Comparison of ENCODE assay signal across 11 cellular contexts in the genomic region with DNA sequence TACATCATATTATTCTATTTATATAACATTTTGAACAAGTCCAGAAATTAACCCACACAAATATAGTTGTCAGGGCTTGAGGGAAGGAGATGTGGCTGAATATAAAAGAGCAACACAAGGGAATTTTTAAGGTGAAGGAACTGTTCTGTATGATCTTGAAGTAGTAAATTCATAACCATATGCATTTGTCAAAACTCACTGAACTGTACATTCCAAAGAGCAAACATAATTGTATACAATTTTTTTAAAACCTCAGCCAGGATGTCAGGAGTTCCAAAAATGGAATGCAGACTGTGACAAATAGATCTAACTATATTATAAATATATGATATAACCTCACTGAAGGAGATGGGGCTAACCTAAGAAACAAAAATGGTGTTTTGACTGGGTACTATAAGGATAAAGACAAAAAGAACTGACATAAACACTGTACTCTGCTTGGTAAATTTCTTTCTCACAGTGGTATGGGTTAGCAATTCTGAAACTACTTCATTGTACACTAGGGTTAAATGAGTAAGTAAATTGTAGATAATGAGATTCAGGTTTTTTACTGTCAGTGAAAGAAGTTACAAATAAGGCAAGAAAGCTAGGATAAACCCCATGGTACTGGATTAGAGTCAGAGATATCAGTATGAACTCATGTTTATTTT. TPM values are rescaled to one million over a fixed set of nuclear protein-coding genes. Genes with fewer than 3 reads are reported as not detected.
A peak's percentile ranks its signal among the peaks of the same experiment; 100 is the strongest.
DNase-seq lines count a peak whose midpoint lies in the region; ATAC-seq and TF ChIP-seq lines count a peak whose summit lies in the region.
"Had no signal": no experiment of that assay in that cellular context is flagged by ENCODE, and none has a peak within 500 bp of the region (broad histone marks: within the 10 kb centered on the region; RNA-seq: fewer than 3 reads in every experiment).

No MANE protein-coding gene starts in this region.

- no peak for TF ChIP-seq CTCF in GM13976 (IDR thresholded peaks at IDR 0.05; ENCODE audit: borderline replicate concordance, control extremely low read depth, extremely low read depth, insufficient read depth, missing control alignments)
- no peak for TF ChIP-seq CTCF in spleen (IDR thresholded peaks at IDR 0.05 in 8 of 11, conservative IDR thresholded peaks at IDR 0.05 in 3 of 11)

- peak; percentile 31 for DNase-seq in GM13976 (ENCODE audit: low spot score)
- no peak for DNase-seq in T-helper 17 cell
- DNase-seq in CD1c-positive myeloid dendritic cell (ENCODE audit: extremely low spot score): no peak
- no peak for DNase-seq in NCI-H2081 (lab: John Stamatoyannopoulos, UW)
- no peak for DNase-seq in G401 (ENCODE audit: low spot score)
- no peak for DNase-seq in spleen
- DNase-seq: activated effector memory CD4-positive, alpha-beta T cell treated with anti-CD3 and anti-CD28 coated beads, Interleukin-2, amount 50 U/mL, for 16 hours; NCI-H2029 treated with DMSO at 0.1 percent for 48 hours had no signal

- H3K9me3 ChIP-seq in T-helper 17 cell (ENCODE audit: control insufficient read depth, low read length, poor library complexity, severe bottlenecking) (no peaks in the 10 kb centered on the region), spleen (no peaks in the 10 kb centered on the region)
- H3K9me3 ChIP-seq: prostate gland had no signal

- no peak for TF ChIP-seq POLR2A in spleen (IDR thresholded peaks at IDR 0.05)

- in situ Hi-C loops in GM13976 (cut with MboI; ENCODE audit: low sequenced_read_pairs, unreplicated experiment): no loop called here
- in situ Hi-C loops in G401 (cut with HindIII; ENCODE audit: low sequenced_read_pairs): no loop called here

- no peak overlapping the region for H3K27ac ChIP-seq in spleen
- H3K27ac ChIP-seq: prostate gland had no signal

- no peaks in the 10 kb centered on the region for H3K27me3 ChIP-seq in spleen (replicated peaks in 1 of 7)

- H3K4me1 ChIP-seq in spleen: peaks cover 0 to 47% (median 11%) of the 10 kb centered on the region in 6 donors

- H3K27ac Mint-ChIP-seq in T-helper 17 cell: no peak overlapping the region

- no peak overlapping the region for H3K4me3 ChIP-seq in spleen
- H3K4me3 ChIP-seq: prostate gland had no signal

- ATAC-seq in GM19351 (IDR thresholded peaks at IDR 0.05; ENCODE audit: unreplicated experiment) (peak; percentile 96), HG02870 (IDR thresholded peaks at IDR 0.05; ENCODE audit: unreplicated experiment) (peak; percentile 98), T-helper 17 cell (no peak)

- peaks cover 0 to 18% (median 3%) of the 10 kb centered on the region in 6 donors for H3K36me3 ChIP-seq in spleen
- H3K36me3 ChIP-seq: prostate gland had no signal

- peak overlapping the region; percentile 45 for H3K4me3 Mint-ChIP-seq in T-helper 17 cell

- intact Hi-C loops in spleen (cut with DNase I; ENCODE audit: low total_unique reads): no loop called here

- H3K4me1 Mint-ChIP-seq in T-helper 17 cell: peaks cover 28% of the 10 kb centered on the region

- no peaks in the 10 kb centered on the region for H3K27me3 Mint-ChIP-seq in T-helper 17 cell

- H3K36me3 Mint-ChIP-seq in T-helper 17 cell (ENCODE audit: low read depth): peaks cover 5% of the 10 kb centered on the region

RNA-seq across cellular contexts. Expression of gene GOLGB1, which starts 14.4 kb away (rescaled TPM):
- 10 to 100 TPM; 56.1 to 66.9 TPM for total RNA-seq in T-helper 17 cell
- 10.9 and 34.7 TPM in 2 replicates for total RNA-seq in G401 (2014; rRNA removed; shearing (Covaris generic))
- total RNA-seq in spleen: 10 to 100 TPM; 41.7 to 87.0 (median 62.6) TPM
- polyA plus RNA-seq in spleen: 10 to 100 TPM in 2 of 3 donors, 1 to 10 TPM in 1; 7.2 to 11.0 (median 10.5) TPM
